Comparison of ENCODE assay signal across 8 cellular contexts in genomic region chr4:73836373-73837269, GRCh38. TPM values are rescaled to one million over a fixed set of nuclear protein-coding genes. Genes with fewer than 3 reads are reported as not detected.
DNase-seq lines count a peak whose midpoint lies in the region; ATAC-seq and TF ChIP-seq lines count a peak whose summit lies in the region.

Gene CXCL6, plus strand, starts transcription at chr4:73836678. Its CDS starts 73 bp downstream, at chr4:73836751.

- ATAC-seq in HG03175 (IDR thresholded peaks at IDR 0.05; ENCODE audit: unreplicated experiment) (no peak), GM19463 (IDR thresholded peaks at IDR 0.05; ENCODE audit: unreplicated experiment) (no peak), HG03095 (IDR thresholded peaks at IDR 0.05; ENCODE audit: unreplicated experiment) (no peak)

- H2AK5ac ChIP-seq in neuronal stem cell (ENCODE audit: low read depth, low read length) = no peak within 1 kb of the TSS

- H2BK12ac ChIP-seq in neuronal stem cell (ENCODE audit: low read length) = no peak within 1 kb of the TSS

- H3K4me1 ChIP-seq in BE2C (no peaks in the 10 kb centered on the region), neuronal stem cell (ENCODE audit: control insufficient read depth in 2 of 2, insufficient read depth in 1 of 2, low read depth in 1 of 2, low read length in 2 of 2) (no peaks in the 10 kb centered on the region)

- no peak within 1 kb of the TSS for H2BK120ac ChIP-seq in neuronal stem cell (ENCODE audit: low read depth, low read length)

- H2BK5ac ChIP-seq in neuronal stem cell (ENCODE audit: low read length) = no peak within 1 kb of the TSS

- peak within 1 kb of the TSS; percentile 86 for H3K18ac ChIP-seq in neuronal stem cell (ENCODE audit: low read length)

- H3K79me1 ChIP-seq in neuronal stem cell (ENCODE audit: low read depth, low read length) = no peaks in the 10 kb centered on the region

- H4K91ac ChIP-seq in neuronal stem cell (ENCODE audit: low read depth, low read length, poor library complexity) = no peak within 1 kb of the TSS

- H3K9me3 ChIP-seq in BE2C (no peaks in the 10 kb centered on the region; the same call in 1 of the 2 replicates), neuronal stem cell (replicated peaks in 1 of 2; ENCODE audit: control insufficient read depth in 2 of 2, insufficient read depth in 1 of 2, low read depth in 1 of 2, low read length in 2 of 2) (no peaks in the 10 kb centered on the region)

- H3K27me3 ChIP-seq in BE2C (no peaks in the 10 kb centered on the region), neuronal stem cell (ENCODE audit: control insufficient read depth in 3 of 3, insufficient read depth in 3 of 3, low read depth in 1 of 3, low read length in 3 of 3) (peaks cover 0 to 23% (median 0%) of the 10 kb centered on the region in 3 experiments)

- DNase-seq in BE2C (peak; percentile 7), NCI-H510A (lab: John Stamatoyannopoulos, UW) (peak; percentile 29), fibroblast of villous mesenchyme (ENCODE audit: low read depth) (peak; percentile 17), neuronal stem cell (ENCODE audit: low spot score) (peak; percentile 37), GF-D8 (lab: John Stamatoyannopoulos, UW) (no peak)

- H3K23ac ChIP-seq in neuronal stem cell (ENCODE audit: low read depth, low read length, poor library complexity) = no peak within 1 kb of the TSS

- H3K4ac ChIP-seq in neuronal stem cell (ENCODE audit: low read length) = no peak within 1 kb of the TSS

- no peak within 1 kb of the TSS for H3K27ac ChIP-seq in neuronal stem cell (replicated peaks; ENCODE audit: low read length)

- H4K8ac ChIP-seq in neuronal stem cell (ENCODE audit: low read depth, low read length) = no peak within 1 kb of the TSS

- peak within 1 kb of the TSS; percentile 86 for H2AFZ ChIP-seq in neuronal stem cell (ENCODE audit: low read length)

- H3K36me3 ChIP-seq in BE2C = no peaks in the 10 kb centered on the region
- no peaks in the 10 kb centered on the region for H3K36me3 ChIP-seq in neuronal stem cell (replicated peaks in 1 of 2; ENCODE audit: control insufficient read depth in 2 of 2, insufficient read depth in 2 of 2, low read length in 2 of 2)

- H3K4me2 ChIP-seq in neuronal stem cell (ENCODE audit: insufficient read depth, low read length, poor library complexity, severe bottlenecking) = peak within 1 kb of the TSS; percentile 81

- TF ChIP-seq CTCF in BE2C (IDR thresholded peaks at IDR 0.05; ENCODE audit: low read depth, low read length) = no peak
- TF ChIP-seq CTCF in fibroblast of villous mesenchyme (IDR thresholded peaks at IDR 0.05; ENCODE audit: insufficient read depth, low read depth, low read length) = no peak

- H3K4me3 ChIP-seq in BE2C (ENCODE audit: low read depth, low read length) (no peak within 1 kb of the TSS), fibroblast of villous mesenchyme (ENCODE audit: low read depth, low read length) (peak within 1 kb of the TSS; percentile 43), neuronal stem cell (ENCODE audit: low read length in 2 of 2) (peak within 1 kb of the TSS; percentile 17 to 85)

- no peak within 1 kb of the TSS for H2BK15ac ChIP-seq in neuronal stem cell (ENCODE audit: low read length)

- peak within 1 kb of the TSS; percentile 78 for H3K9ac ChIP-seq in neuronal stem cell (ENCODE audit: low read depth, low read length, poor library complexity)

- no peak within 1 kb of the TSS for H3K14ac ChIP-seq in neuronal stem cell (ENCODE audit: low read length)

- WGBS in neuronal stem cell (ENCODE audit: extremely low coverage in 2 of 2, insufficient read length in 2 of 2, insufficient replicate concordance in 1 of 2), 2 donors = no CpG with 5 or more reads among the region's 41 CpGs

RNA-seq across cellular contexts. Expression of gene CXCL6, which starts in this region (rescaled TPM):
- polyA plus RNA-seq in BE2C (2012; ENCODE audit: insufficient read depth, insufficient read length, low read depth) = not detected
- total RNA-seq in fibroblast of villous mesenchyme = 0.64 and 4.7 TPM in 2 replicates
- 1.5 TPM for polyA plus RNA-seq in neuronal stem cell (2013, experiment 1 of 2)
- 1.4 TPM for polyA plus RNA-seq in neuronal stem cell (2013, experiment 2 of 2)
